Comparison of ENCODE assay signal across 8 cellular contexts in the genomic region with DNA sequence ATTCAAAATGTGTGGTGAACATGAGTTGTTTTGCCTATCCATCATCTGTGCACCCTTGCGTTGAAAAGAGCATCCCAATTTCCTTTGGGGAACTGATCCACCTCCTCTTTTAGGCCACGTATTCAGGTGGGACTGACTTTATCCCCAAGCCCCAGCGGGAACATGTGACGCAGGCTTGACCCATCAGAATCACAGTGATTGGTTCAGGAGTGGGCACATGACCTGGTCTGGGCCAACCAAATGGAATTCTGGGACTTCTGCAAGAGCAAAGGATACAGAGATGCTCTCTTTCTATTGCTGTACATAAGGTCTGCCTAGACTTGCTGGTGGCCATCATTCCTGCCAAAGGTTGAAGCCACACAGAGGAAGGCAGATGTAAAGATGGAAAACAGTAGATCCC.
"Had no signal": no experiment of that assay in that cellular context is flagged by ENCODE, and none has a peak within 500 bp of the region (broad histone marks: within the 10 kb centered on the region; RNA-seq: fewer than 3 reads in every experiment).

No MANE protein-coding gene starts in this region.

- H3K4me3 ChIP-seq: GM12878 had no signal

- ATAC-seq: GM12878 had no signal

- FAIRE-seq: G401.6, GM12878, GM12891, GM12892, GM18507, GM19239 had no signal

- DNase-seq: GDM1, GF-D8 had no signal
